Comparison of ENCODE assay signal across 9 cellular contexts in the genomic region with DNA sequence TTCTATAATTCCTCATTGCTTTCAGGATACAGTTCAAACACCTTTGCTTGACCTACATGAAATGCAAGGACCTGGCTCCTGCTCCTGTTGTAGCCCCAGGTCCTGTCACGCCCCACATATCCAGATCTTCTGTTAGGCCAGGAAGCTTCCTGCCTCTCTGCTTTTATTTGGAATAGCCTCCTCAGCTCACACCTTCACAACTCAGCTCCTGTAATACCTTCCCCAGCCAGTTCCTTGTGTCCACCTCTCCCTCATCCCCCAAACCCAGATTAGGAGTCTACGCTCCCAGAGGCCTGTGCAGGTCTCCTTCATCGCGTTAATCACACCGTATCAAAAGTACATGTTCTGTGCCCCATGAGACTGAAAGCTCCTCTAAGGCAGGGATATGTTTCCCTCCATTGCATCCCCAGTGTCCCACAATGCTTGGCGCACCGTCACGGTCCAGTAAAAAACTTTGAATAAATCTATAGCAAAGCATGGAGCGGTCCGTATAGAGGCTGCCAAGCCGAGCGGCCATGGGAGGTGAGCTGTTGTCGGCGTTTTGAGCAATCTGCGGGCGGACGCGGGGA. TPM values are rescaled to one million over a fixed set of nuclear protein-coding genes. Genes with fewer than 3 reads are reported as not detected.
A peak's percentile ranks its signal among the peaks of the same experiment; 100 is the strongest.
DNase-seq lines count a peak whose midpoint lies in the region; ATAC-seq, FAIRE-seq and TF ChIP-seq lines count a peak whose summit lies in the region.
"Had no signal": no experiment of that assay in that cellular context is flagged by ENCODE, and none has a peak within 500 bp of the region (broad histone marks: within the 10 kb centered on the region; RNA-seq: fewer than 3 reads in every experiment).

No MANE protein-coding gene starts in this region.

- peak overlapping the region; percentile 97 for H3K27ac ChIP-seq in keratinocyte (ENCODE audit: control insufficient read depth, insufficient read depth, low read length)
- peak overlapping the region; percentile 69 to 76 for H3K27ac ChIP-seq in thoracic aorta

- H2AFZ ChIP-seq in keratinocyte (ENCODE audit: control insufficient read depth, low read length): peak overlapping the region; percentile 98

- dilution Hi-C loops in keratinocyte (cut with MboI; ENCODE audit: extremely low pct_ligation_motif_present, low sequenced_read_pairs): no loop called here

- H3K27me3 Mint-ChIP-seq in activated CD8-positive, alpha-beta T cell treated with anti-CD3 and anti-CD28 coated beads, Interleukin-2, amount 10 ng/mL, durations not matched to agents 7 days and 5 days (ENCODE audit: low read depth): no peaks in the 10 kb centered on the region

- no peaks in the 10 kb centered on the region for H3K9me1 ChIP-seq in keratinocyte (ENCODE audit: control insufficient read depth, extremely low read depth, insufficient read depth, low read length)

- DNase-seq in DMS53 (lab: John Stamatoyannopoulos, UW) (peak; percentile 75), HEK293T (ENCODE audit: extremely low spot score) (peak; percentile 19), keratinocyte (ENCODE audit: low read depth, low spot score) (no peak), thoracic aorta (ENCODE audit: low spot score) (no peak), occipital lobe (lab: John Stamatoyannopoulos, UW) (no peak)
- DNase-seq in activated CD8-positive, alpha-beta T cell treated with anti-CD3 and anti-CD28 coated beads, Interleukin-2, amount 10 ng/mL, durations not matched to agents 7 days and 5 days: peak; percentile 22

- peaks cover 32% of the 10 kb centered on the region for H3K4me1 Mint-ChIP-seq in activated CD8-positive, alpha-beta T cell treated with anti-CD3 and anti-CD28 coated beads, Interleukin-2, amount 10 ng/mL, durations not matched to agents 7 days and 5 days (ENCODE audit: low read depth)

- H3K4me3 ChIP-seq in keratinocyte (ENCODE audit: control insufficient read depth in 2 of 3, extremely low read depth in 1 of 3, insufficient read depth in 2 of 3, low read depth in 1 of 3, low read length in 3 of 3) (peak overlapping the region; percentile 73 to 89 (median 87)), thoracic aorta (peak overlapping the region; percentile 88)

- POLR2A ChIA-PET in HEK293T (lab: Yijun Ruan, JAX): interaction anchor here (0.9 to 1.3 kb wide), 4 partner anchors 9 to 19 kb away, joined by 3 to 4 read pairs (median 3); no protein-coding TSS in a partner anchor
- POLR2A ChIA-PET in activated CD8-positive, alpha-beta T cell treated with anti-CD3 and anti-CD28 coated beads, Interleukin-2, amount 10 ng/mL, durations not matched to agents 7 days and 5 days (lab: Charles Lee): interaction anchor here (0.6 to 1.6 kb wide), 6 partner anchors 13 to 861 kb away, joined by 3 to 7 read pairs (median 4); partner anchors contain the start of gene KLF7

- H3K36me3 Mint-ChIP-seq in activated CD8-positive, alpha-beta T cell treated with anti-CD3 and anti-CD28 coated beads, Interleukin-2, amount 10 ng/mL, durations not matched to agents 7 days and 5 days (ENCODE audit: low read depth): peaks cover 16% of the 10 kb centered on the region

- no peak for ATAC-seq in activated CD8-positive, alpha-beta T cell treated with anti-CD3 and anti-CD28 coated beads, Interleukin-2, amount 10 ng/mL, durations not matched to agents 7 days and 5 days
- ATAC-seq in thoracic aorta (ENCODE audit: insufficient number of reproducible peaks, low FRiP score, low read depth) (no peak), HG02884 (IDR thresholded peaks at IDR 0.05; ENCODE audit: unreplicated experiment) (no peak), HG02678 (IDR thresholded peaks at IDR 0.05; ENCODE audit: unreplicated experiment) (no peak)

- H3K36me3 ChIP-seq in keratinocyte (ENCODE audit: control insufficient read depth in 2 of 2, extremely low read depth in 1 of 2, insufficient read depth in 2 of 2, low read length in 2 of 2): peaks cover 9 to 10% of the 10 kb centered on the region in 2 experiments
- no peaks in the 10 kb centered on the region for H3K36me3 ChIP-seq in thoracic aorta

- peaks cover 37% of the 10 kb centered on the region for H3K79me2 ChIP-seq in keratinocyte (ENCODE audit: control insufficient read depth, insufficient read depth, low read length)

- peak overlapping the region; percentile 90 for H3K4me3 Mint-ChIP-seq in activated CD8-positive, alpha-beta T cell treated with anti-CD3 and anti-CD28 coated beads, Interleukin-2, amount 10 ng/mL, durations not matched to agents 7 days and 5 days

- peaks cover 13% of the 10 kb centered on the region for H3K4me1 ChIP-seq in keratinocyte (ENCODE audit: control insufficient read depth, extremely low read depth, insufficient read depth, low read length)
- peaks cover 13 to 40% of the 10 kb centered on the region in 2 donors for H3K4me1 ChIP-seq in thoracic aorta (ENCODE audit: control insufficient read depth in 1 of 2, low read depth in 2 of 2)

- no peaks in the 10 kb centered on the region for H4K20me1 ChIP-seq in keratinocyte (ENCODE audit: control insufficient read depth, extremely low read depth, insufficient read depth, low read length)

- peak overlapping the region; percentile 93 for H3K9ac ChIP-seq in keratinocyte (ENCODE audit: control insufficient read depth, extremely low read depth, insufficient read depth, low read length)

- TF ChIP-seq CTCF in keratinocyte (optimal IDR thresholded peaks at IDR 0.05 in 1 of 3, IDR thresholded peaks at IDR 0.05 in 1 of 3, conservative IDR thresholded peaks at IDR 0.05 in 1 of 3; ENCODE audit: extremely low read depth in 1 of 3, insufficient read depth in 2 of 3, low read length in 3 of 3): no peak
- TF ChIP-seq CTCF in thoracic aorta (IDR thresholded peaks at IDR 0.05): no peak

- H3K9me3 ChIP-seq in keratinocyte (ENCODE audit: control insufficient read depth, low read depth, low read length): no peaks in the 10 kb centered on the region
- H3K9me3 ChIP-seq in thoracic aorta: no peaks in the 10 kb centered on the region

- H3K9me3 Mint-ChIP-seq in activated CD8-positive, alpha-beta T cell treated with anti-CD3 and anti-CD28 coated beads, Interleukin-2, amount 10 ng/mL, durations not matched to agents 7 days and 5 days (ENCODE audit: insufficient read depth): no peaks in the 10 kb centered on the region

- H3K27me3 ChIP-seq in keratinocyte (ENCODE audit: control insufficient read depth, extremely low read depth, insufficient read depth, low read length) (no peaks in the 10 kb centered on the region), thoracic aorta (replicated peaks; ENCODE audit: insufficient read depth) (no peaks in the 10 kb centered on the region)

- peak overlapping the region; percentile 96 for H3K27ac Mint-ChIP-seq in activated CD8-positive, alpha-beta T cell treated with anti-CD3 and anti-CD28 coated beads, Interleukin-2, amount 10 ng/mL, durations not matched to agents 7 days and 5 days

- peak; percentile 20 for FAIRE-seq in keratinocyte (lab: Jason Lieb, UNC)

- peak overlapping the region; percentile 93 for H3K4me2 ChIP-seq in keratinocyte (ENCODE audit: control insufficient read depth, extremely low read depth, insufficient read depth, low read depth, low read length)

- CTCF ChIA-PET in HEK293T (lab: Yijun Ruan, JAX): no interaction called here
- CTCF ChIA-PET in activated CD8-positive, alpha-beta T cell treated with anti-CD3 and anti-CD28 coated beads, Interleukin-2, amount 10 ng/mL, durations not matched to agents 7 days and 5 days (lab: Charles Lee): interaction anchor here (0.7 to 2.8 kb wide), 5 partner anchors 15 to 709 kb away, joined by 3 to 18 read pairs (median 4); no protein-coding TSS in a partner anchor

TF ChIP-seq in HEK293T, 16 proteins besides CTCF, POLR2A, EP300 and RAD21 (continues in another document):
- TF ChIP-seq L3MBTL2 (conservative IDR thresholded peaks at IDR 0.05): no peak
- TF ChIP-seq TARDBP (IDR thresholded peaks at IDR 0.05): no peak
- no peak for TF ChIP-seq FOXA1 (IDR thresholded peaks at IDR 0.05)
- no peak for TF ChIP-seq SUZ12 (IDR thresholded peaks at IDR 0.05)
- TF ChIP-seq NFRKB (IDR thresholded peaks at IDR 0.05): no peak
- TF ChIP-seq ELF4 (IDR thresholded peaks at IDR 0.05): no peak
- no peak for TF ChIP-seq HDGF (IDR thresholded peaks at IDR 0.05; ENCODE audit: borderline replicate concordance)
- TF ChIP-seq ZNF384 (IDR thresholded peaks at IDR 0.05): no peak
- no peak for TF ChIP-seq FOXK2 (IDR thresholded peaks at IDR 0.05)

RNA-seq across cellular contexts. Expression of gene MDH1B, which starts 0.4 kb away (rescaled TPM):
- under 1 TPM; 0.55 to 0.57 TPM for total RNA-seq in activated CD8-positive, alpha-beta T cell treated with anti-CD3 and anti-CD28 coated beads, Interleukin-2, amount 10 ng/mL, durations not matched to agents 7 days and 5 days
- polyA plus RNA-seq in keratinocyte: 0.56 to 1.0 TPM (median 0.91 TPM) in 3 replicates
- not detected for polyA plus RNA-seq in keratinocyte (2011; ENCODE audit: low read depth)
- 0.50 and 0.55 TPM in 2 replicates for polyA plus RNA-seq in keratinocyte (2011; cell fraction: cytosol; rRNA removed)
- 1.7 and 1.9 TPM in 2 replicates for polyA plus RNA-seq in keratinocyte (2011; cell fraction: nucleus; rRNA removed)
- polyA plus RNA-seq in keratinocyte (2012; ENCODE audit: low replicate concordance): 0.14 and 0.53 TPM in 2 replicates
- 1.5 to 2.2 TPM in 2 of 3 replicates, not detected in the other for polyA minus RNA-seq in keratinocyte
- not detected for polyA minus RNA-seq in keratinocyte (2011; cell fraction: cytosol; rRNA and poly(A)+ RNA removed)
- 1.4 and 2.6 TPM in 2 replicates for polyA minus RNA-seq in keratinocyte (2011; cell fraction: nucleus; rRNA and poly(A)+ RNA removed)
- total RNA-seq in thoracic aorta: 1 to 10 TPM in 1 of 2 donors, not detected in 1; 1.4 TPM
- 2.5 TPM for total RNA-seq in occipital lobe

RNA-seq across cellular contexts. Expression of gene FASTKD2, which starts 0.6 kb away (rescaled TPM):
- total RNA-seq in activated CD8-positive, alpha-beta T cell treated with anti-CD3 and anti-CD28 coated beads, Interleukin-2, amount 10 ng/mL, durations not matched to agents 7 days and 5 days: 10 to 100 TPM; 20.2 to 20.8 TPM
- 38.3 to 51.1 TPM (median 41.6 TPM) in 3 replicates for polyA plus RNA-seq in keratinocyte
- 21.6 TPM for polyA plus RNA-seq in keratinocyte (2011; ENCODE audit: low read depth)
- 12.6 and 29.7 TPM in 2 replicates for polyA plus RNA-seq in keratinocyte (2011; cell fraction: cytosol; rRNA removed)
- polyA plus RNA-seq in keratinocyte (2011; cell fraction: nucleus; rRNA removed): 55.3 and 81.6 TPM in 2 replicates
- 21.3 and 25.8 TPM in 2 replicates for polyA plus RNA-seq in keratinocyte (2012; ENCODE audit: low replicate concordance)
- 12.1 to 61.5 TPM (median 40.6 TPM) in 3 replicates for polyA minus RNA-seq in keratinocyte
- polyA minus RNA-seq in keratinocyte (2011; cell fraction: cytosol; rRNA and poly(A)+ RNA removed): 17.1 TPM
- 39.4 and 77.2 TPM in 2 replicates for polyA minus RNA-seq in keratinocyte (2011; cell fraction: nucleus; rRNA and poly(A)+ RNA removed)
- 10 to 100 TPM; 21.9 to 32.6 TPM for total RNA-seq in thoracic aorta
- 44.6 TPM for total RNA-seq in occipital lobe

RNA-seq across cellular contexts. Expression of gene DYTN, which starts 46.6 kb away (rescaled TPM):
- not detected for total RNA-seq in activated CD8-positive, alpha-beta T cell treated with anti-CD3 and anti-CD28 coated beads, Interleukin-2, amount 10 ng/mL, durations not matched to agents 7 days and 5 days
- polyA plus RNA-seq in keratinocyte: not detected in 3 replicates
- polyA plus RNA-seq in keratinocyte (2011; ENCODE audit: low read depth): not detected
- polyA plus RNA-seq in keratinocyte (2011; cell fraction: cytosol; rRNA removed): not detected in 2 replicates
- polyA plus RNA-seq in keratinocyte (2011; cell fraction: nucleus; rRNA removed): not detected in 2 replicates
- polyA plus RNA-seq in keratinocyte (2012; ENCODE audit: low replicate concordance): not detected in 2 replicates
- polyA minus RNA-seq in keratinocyte: not detected in 3 replicates
- not detected for polyA minus RNA-seq in keratinocyte (2011; cell fraction: cytosol; rRNA and poly(A)+ RNA removed)
- polyA minus RNA-seq in keratinocyte (2011; cell fraction: nucleus; rRNA and poly(A)+ RNA removed): not detected in 2 replicates
- total RNA-seq in thoracic aorta: not detected
- total RNA-seq in occipital lobe: not detected
- total RNA-seq: T-helper 2 cell treated with Interferon-gamma antibody and Interleukin-4, amounts not matched to agents 100 ng/mL and 5 ng/mL, for 36 hours had no signal

Comparison
In these comparisons a context has a peak if more than half of its experiments do, and no peak if none do; other contexts are left out.
1. DNase-seq: peak in DMS53 (single experiment), HEK293T (single experiment) and activated CD8-positive, alpha-beta T cell treated with anti-CD3 and anti-CD28 coated beads, Interleukin-2, amount 10 ng/mL, durations not matched to agents 7 days and 5 days (single experiment); none in keratinocyte (single experiment), thoracic aorta (single experiment) and occipital lobe (single experiment).